In the genomic region with DNA sequence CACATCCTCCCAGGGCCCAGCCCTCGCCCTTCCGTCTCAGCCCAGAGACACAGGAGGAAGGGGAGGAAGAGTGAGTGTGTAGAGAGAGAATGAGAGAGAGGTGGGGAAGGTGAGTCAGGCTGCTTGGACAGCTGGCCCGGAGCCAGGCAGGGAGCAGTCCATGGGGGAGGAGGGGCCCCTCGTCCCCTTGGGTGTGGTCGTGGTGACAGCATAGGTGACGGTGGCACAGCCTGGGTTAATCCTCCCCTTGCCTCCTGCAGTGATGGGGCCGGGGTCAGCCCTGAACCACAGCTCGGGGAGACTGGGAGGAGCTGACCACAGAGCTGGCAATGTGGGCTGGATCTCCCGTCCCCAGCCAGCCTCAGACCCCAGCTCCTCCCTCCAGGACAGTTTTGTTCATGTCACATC, we compare ENCODE assay signal across 14 cellular contexts. TPM values are rescaled to one million over a fixed set of nuclear protein-coding genes. Genes with fewer than 3 reads are reported as not detected.
DNase-seq lines count a peak whose midpoint lies in the region; ATAC-seq and TF ChIP-seq lines count a peak whose summit lies in the region.
"Had no signal": no experiment of that assay in that cellular context is flagged by ENCODE, and none has a peak within 500 bp of the region (broad histone marks: within the 10 kb centered on the region; RNA-seq: fewer than 3 reads in every experiment).

No MANE protein-coding gene starts in this region.

- no peaks in the 10 kb centered on the region for H3K36me3 ChIP-seq in GM23248 (ENCODE audit: low read depth)
- no peaks in the 10 kb centered on the region for H3K36me3 ChIP-seq in PC-3 (ENCODE audit: low read depth, low read length)
- H3K36me3 ChIP-seq in mucosa of stomach (ENCODE audit: control insufficient read depth, insufficient read depth, low read length): peaks cover 16% of the 10 kb centered on the region
- H3K36me3 ChIP-seq: right lobe of liver had no signal

- ATAC-seq in PC-3: peak; percentile 64
- no peak for ATAC-seq in GM18511 (IDR thresholded peaks at IDR 0.05; ENCODE audit: unreplicated experiment)
- no peak for ATAC-seq in HG03354 (IDR thresholded peaks at IDR 0.05; ENCODE audit: poor library complexity, severe bottlenecking, unreplicated experiment)
- ATAC-seq: naive thymus-derived CD8-positive, alpha-beta T cell had no signal

- intact Hi-C loops in PC-3 (cut with micrococcal nuclease): no loop called here

- TF ChIP-seq CTCF in PC-3 (conservative IDR thresholded peaks at IDR 0.05; ENCODE audit: low read depth, low read length) (no peak), chondrocyte (IDR thresholded peaks at IDR 0.05) (no peak)

- H3K27me3 Mint-ChIP-seq in chondrocyte (ENCODE audit: low read depth): no peaks in the 10 kb centered on the region

- no peaks in the 10 kb centered on the region for H3K9me3 ChIP-seq in GM23248 (ENCODE audit: low read depth)
- no peaks in the 10 kb centered on the region for H3K9me3 ChIP-seq in PC-3 (ENCODE audit: low read length)
- H3K9me3 ChIP-seq in mucosa of stomach (ENCODE audit: control insufficient read depth, low read length): no peaks in the 10 kb centered on the region
- H3K9me3 ChIP-seq: right lobe of liver had no signal

- POLR2A ChIA-PET in PC-3 (lab: Charles Lee; ENCODE audit: unreplicated experiment): no interaction called here

- H3K4me3 Mint-ChIP-seq in chondrocyte (ENCODE audit: unreplicated experiment): no peak overlapping the region
- H3K4me3 Mint-ChIP-seq: naive thymus-derived CD8-positive, alpha-beta T cell had no signal

- no peaks in the 10 kb centered on the region; the same call in 1 of the 2 replicates for H3K4me1 ChIP-seq in GM23248 (ENCODE audit: insufficient read depth)
- peaks cover 53% of the 10 kb centered on the region for H3K4me1 ChIP-seq in PC-3 (ENCODE audit: insufficient read depth, low read length)
- H3K4me1 ChIP-seq in mucosa of stomach (ENCODE audit: control insufficient read depth, insufficient read depth, low read length): peaks cover 60% of the 10 kb centered on the region
- H3K4me1 ChIP-seq: right lobe of liver had no signal

- no peak overlapping the region for H3K4me2 ChIP-seq in GM23248 (ENCODE audit: unreplicated experiment)
- H3K4me2 ChIP-seq in PC-3 (ENCODE audit: low read length): peak overlapping the region; percentile 46

- no peaks in the 10 kb centered on the region for H4K20me1 ChIP-seq in GM23248 (ENCODE audit: insufficient read depth)
- H4K20me1 ChIP-seq in PC-3 (ENCODE audit: low read length): no peaks in the 10 kb centered on the region

- 30 to 68% methylated on average over 5 to 9 of the region's 9 CpGs for WGBS in GM23248 (ENCODE audit: low coverage in 1 of 2, low lambda C conversion rate in 2 of 2, missing lambda C conversion rate in 2 of 2), 2 experiments

- peaks cover 30% of the 10 kb centered on the region for H3K4me1 Mint-ChIP-seq in chondrocyte (ENCODE audit: low read depth)
- H3K4me1 Mint-ChIP-seq: naive thymus-derived CD8-positive, alpha-beta T cell had no signal

- BruUV-seq in PC-3 (replicated peaks; lab: Mats Ljungman, UMichigan): no TSS peak

- DNase-seq in GM23248 (peak; percentile 19), PC-3 (peak; percentile 77), chondrocyte (ENCODE audit: low spot score) (peak; percentile 80), pons (ENCODE audit: low spot score) (no peak), NCI-H2081 treated with DMSO at 0.1 percent for 48 hours (lab: John Stamatoyannopoulos, UW) (no peak)
- DNase-seq: NCI-H2227 treated with DMSO at 0.1 percent for 48 hours had no signal

- CTCF ChIA-PET in PC-3 (lab: Charles Lee): interaction anchor here (0.6 kb wide), 1 partner anchor 277 kb away, joined by 3 read pairs; no protein-coding TSS in a partner anchor

- in situ Hi-C loops in GM23248 (cut with MboI): no loop called here

- H3K9ac ChIP-seq in GM23248: no peak overlapping the region
- peak overlapping the region; percentile 88 for H3K9ac ChIP-seq in PC-3 (ENCODE audit: low read length)
- H3K9ac ChIP-seq in mucosa of stomach (ENCODE audit: low read length): peak overlapping the region; percentile 66

- no peak overlapping the region for H3K4me3 ChIP-seq in GM23248
- no peak overlapping the region for H3K4me3 ChIP-seq in PC-3 (ENCODE audit: low read length)
- no peak overlapping the region for H3K4me3 ChIP-seq in mucosa of stomach (ENCODE audit: low read length)
- H3K4me3 ChIP-seq: right lobe of liver had no signal

- peak overlapping the region; percentile 41 for H3K27ac Mint-ChIP-seq in chondrocyte (ENCODE audit: unreplicated experiment)

- no peaks in the 10 kb centered on the region for H3K79me2 ChIP-seq in GM23248 (ENCODE audit: insufficient read depth)
- no peaks in the 10 kb centered on the region for H3K79me2 ChIP-seq in PC-3 (ENCODE audit: low read length)

- H3K9me3 Mint-ChIP-seq in chondrocyte (ENCODE audit: low read depth): no peaks in the 10 kb centered on the region
- H3K9me3 Mint-ChIP-seq: naive thymus-derived CD8-positive, alpha-beta T cell had no signal

- H3K27me3 ChIP-seq in GM23248 (replicated peaks; ENCODE audit: insufficient read depth) (no peaks in the 10 kb centered on the region), PC-3 (ENCODE audit: low read length) (no peaks in the 10 kb centered on the region), mucosa of stomach (ENCODE audit: control insufficient read depth, insufficient read depth, low read length) (no peaks in the 10 kb centered on the region)
- H3K27me3 ChIP-seq: right lobe of liver had no signal

- H2AFZ ChIP-seq in GM23248 (no peak overlapping the region), PC-3 (ENCODE audit: low read length) (no peak overlapping the region)

- H3K36me3 Mint-ChIP-seq in chondrocyte (ENCODE audit: low read depth): no peaks in the 10 kb centered on the region
- H3K36me3 Mint-ChIP-seq: naive thymus-derived CD8-positive, alpha-beta T cell had no signal

- H3K27ac ChIP-seq in GM23248 (no peak overlapping the region), PC-3 (ENCODE audit: low read length) (peak overlapping the region; percentile 90)
- H3K27ac ChIP-seq: right lobe of liver had no signal

- H3F3A ChIP-seq in GM23248 (ENCODE audit: insufficient read depth): no peaks in the 10 kb centered on the region
- no peaks in the 10 kb centered on the region for H3F3A ChIP-seq in PC-3 (ENCODE audit: low read length, unreplicated experiment)

- H3K9me2 ChIP-seq in GM23248 (ENCODE audit: insufficient read depth) (no peaks in the 10 kb centered on the region), PC-3 (replicated peaks; ENCODE audit: low read length) (no peaks in the 10 kb centered on the region)

RNA-seq across cellular contexts. Expression of a gene that starts 36.5 kb away (rescaled TPM):
- total RNA-seq in GM23248 (2014; rRNA removed; shearing (Covaris generic)): not detected in 2 replicates
- polyA plus RNA-seq in GM23248 (2016; fragmentation: Nextera tagmentation; extraction: Ambion mirVana): not detected in 2 replicates
- total RNA-seq in PC-3 (2014; rRNA removed) (3.9 and 6.2 TPM in 2 replicates), chondrocyte (not detected in 3 replicates)
- total RNA-seq: dermis microvascular lymphatic vessel endothelial cell; naive thymus-derived CD8-positive, alpha-beta T cell; subcutaneous adipose tissue had no signal
- polyA plus RNA-seq: BJ; naive thymus-derived CD8-positive, alpha-beta T cell had no signal

RNA-seq across cellular contexts. Expression of a gene that starts 37.5 kb away (rescaled TPM):
- total RNA-seq in GM23248 (2014; rRNA removed; shearing (Covaris generic)): 11.9 and 13.6 TPM in 2 replicates
- 10.0 and 10.4 TPM in 2 replicates for polyA plus RNA-seq in GM23248 (2016; fragmentation: Nextera tagmentation; extraction: Ambion mirVana)
- total RNA-seq in PC-3 (2014; rRNA removed) (29.6 and 30.9 TPM in 2 replicates), chondrocyte (2.7 to 3.4 TPM in 2 of 3 replicates, not detected in the other)

Comparison
In these comparisons a context has a peak if more than half of its experiments do, and no peak if none do; other contexts are left out.
1. DNase-seq: peak in GM23248 (single experiment), PC-3 (single experiment) and chondrocyte (single experiment); none in pons (single experiment) and NCI-H2081 treated with DMSO at 0.1 percent for 48 hours (single experiment).